9 cellular contexts compared by ENCODE assay signal in the genomic region with DNA sequence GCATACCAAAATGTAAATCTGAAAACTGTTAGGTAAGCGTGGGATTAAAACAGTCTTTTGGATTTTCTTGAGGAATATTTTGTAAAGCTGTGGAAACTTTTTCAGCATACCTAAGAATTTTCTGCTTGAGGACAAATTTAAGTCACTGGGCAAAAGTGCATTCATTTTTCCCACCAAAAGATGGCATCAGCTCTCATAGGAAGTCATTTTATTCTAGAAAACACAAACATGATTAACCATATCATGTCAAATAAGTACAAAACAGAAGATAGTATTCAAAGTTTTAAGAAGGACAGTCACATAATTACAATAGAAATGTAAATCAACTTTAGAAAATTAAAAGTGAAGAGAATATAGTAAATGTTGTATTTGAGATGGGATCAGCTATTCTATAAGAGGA.
A peak's percentile ranks its signal among the peaks of the same experiment; 100 is the strongest.
DNase-seq lines count a peak whose midpoint lies in the region; ATAC-seq and TF ChIP-seq lines count a peak whose summit lies in the region.
"Had no signal": no experiment of that assay in that cellular context is flagged by ENCODE, and none has a peak within 500 bp of the region (broad histone marks: within the 10 kb centered on the region; RNA-seq: fewer than 3 reads in every experiment).

No MANE protein-coding gene starts in this region.

- peak; percentile 29 for TF ChIP-seq CTCF in GM06990 (IDR thresholded peaks at IDR 0.05; ENCODE audit: insufficient read depth, low read length, poor library complexity, severe bottlenecking)
- no peak for TF ChIP-seq CTCF in NB4 (IDR thresholded peaks at IDR 0.05; ENCODE audit: low read depth, low read length)
- peak; percentile 49 for TF ChIP-seq CTCF in osteoblast (IDR thresholded peaks at IDR 0.05; ENCODE audit: extremely low read depth, low read depth, low read length)
- peak in 2 of 4 experiments; percentile 18 to 35 for TF ChIP-seq CTCF in gastroesophageal sphincter (IDR thresholded peaks at IDR 0.05)

- TF ChIP-seq POLR2A in NB4 (IDR thresholded peaks at IDR 0.05; ENCODE audit: extremely low read depth, insufficient read length) (no peak), gastroesophageal sphincter (IDR thresholded peaks at IDR 0.05) (no peak)

- H3K27ac ChIP-seq in osteoblast (ENCODE audit: low read depth, low read length) (no peak overlapping the region), gastroesophageal sphincter (no peak overlapping the region)

- no peaks in the 10 kb centered on the region for H3K9me3 ChIP-seq in osteoblast (ENCODE audit: low read depth, low read length)
- no peaks in the 10 kb centered on the region for H3K9me3 ChIP-seq in gastroesophageal sphincter

- H3K4me2 ChIP-seq in osteoblast (ENCODE audit: insufficient read depth, low read length) = no peak overlapping the region

- no peak for TF ChIP-seq EP300 in gastroesophageal sphincter (IDR thresholded peaks at IDR 0.05)

- H4K20me1 ChIP-seq in osteoblast (ENCODE audit: insufficient read depth, low read length) = no peaks in the 10 kb centered on the region

- 64 to 89% methylated on average over 1 of the region's 1 CpG for WGBS in gastroesophageal sphincter (ENCODE audit: low coverage in 1 of 2), 2 donors

- H3K27me3 ChIP-seq in GM06990 (replicated peaks; ENCODE audit: control insufficient read depth, insufficient read depth, low read length) (no peaks in the 10 kb centered on the region), osteoblast (ENCODE audit: insufficient read depth, low read length) (no peaks in the 10 kb centered on the region), gastroesophageal sphincter (no peaks in the 10 kb centered on the region)

- H3K79me2 ChIP-seq in osteoblast (ENCODE audit: insufficient read depth, low read length) = no peaks in the 10 kb centered on the region

- no peak for DNase-seq in GM06990 (ENCODE audit: extremely low read depth, insufficient read length)
- peak; percentile 29 for DNase-seq in NB4 (ENCODE audit: low read depth)
- DNase-seq in dedifferentiated amniotic fluid mesenchymal stem cell (ENCODE audit: extremely low spot score) = peak; percentile 42
- no peak for DNase-seq in osteoblast (ENCODE audit: insufficient read length, low spot score, missing footprints)
- no peak for DNase-seq in middle frontal gyrus (ENCODE audit: extremely low spot score, low spot score)
- DNase-seq in stimulated activated CD4-positive, alpha-beta T cell treated with anti-CD3 and anti-CD28 coated beads, Interleukin-2, amount 100 ng/mL, for 48 hours = no peak
- DNase-seq in amniotic stem cell (lab: John Stamatoyannopoulos, UW) = no peak
- DNase-seq: activated naive CD4-positive, alpha-beta T cell treated with anti-CD3 and anti-CD28 coated beads for 36 hours had no signal

- no peak for ATAC-seq in gastroesophageal sphincter

- H2AFZ ChIP-seq in osteoblast (ENCODE audit: low read length) = no peak overlapping the region

- no peaks in the 10 kb centered on the region for H3K36me3 ChIP-seq in GM06990 (ENCODE audit: control insufficient read depth, insufficient read depth, low read length)
- H3K36me3 ChIP-seq in osteoblast (ENCODE audit: insufficient read depth, low read length) = no peaks in the 10 kb centered on the region
- peaks cover 0 to 38% of the 10 kb centered on the region in 2 donors for H3K36me3 ChIP-seq in gastroesophageal sphincter

- peaks cover 11% of the 10 kb centered on the region for H3K4me1 ChIP-seq in osteoblast (ENCODE audit: insufficient read depth, low read length)
- peaks cover 0 to 10% (median 0%) of the 10 kb centered on the region in 3 donors for H3K4me1 ChIP-seq in gastroesophageal sphincter

- H3K4me3 ChIP-seq in GM06990 (replicated peaks; ENCODE audit: low read depth, low read length) (no peak overlapping the region), NB4 (ENCODE audit: low read depth, low read length) (no peak overlapping the region), osteoblast (ENCODE audit: insufficient read depth, low read length) (no peak overlapping the region), gastroesophageal sphincter (no peak overlapping the region)

Comparison
In these comparisons a context has a peak if more than half of its experiments do, and no peak if none do; other contexts are left out.
1. DNase-seq: peak in NB4 (single experiment) and dedifferentiated amniotic fluid mesenchymal stem cell (single experiment); none in GM06990 (single experiment), osteoblast (single experiment), middle frontal gyrus (single experiment), stimulated activated CD4-positive, alpha-beta T cell treated with anti-CD3 and anti-CD28 coated beads, Interleukin-2, amount 100 ng/mL, for 48 hours (0 of 2) and amniotic stem cell (single experiment).